In genomic region chr1:234409328-234409727, GRCh38 we compare ENCODE assay signal across 2 cellular contexts.
TF ChIP-seq lines count a peak whose summit lies in the region.

No MANE protein-coding gene starts in this region.

TF ChIP-seq in HEK293, 187 proteins besides CTCF, POLR2A, EP300 and RAD21 (continued from another document):
- no peak for TF ChIP-seq ZBTB26 (tag by site-specific recombination; optimal IDR thresholded peaks at IDR 0.05)
- TF ChIP-seq ZNF561 (tag by site-specific recombination; IDR thresholded peaks at IDR 0.05; ENCODE audit: borderline replicate concordance) = no peak
- TF ChIP-seq PRDM2 (tag by site-specific recombination; IDR thresholded peaks at IDR 0.05; ENCODE audit: borderline replicate concordance) = no peak
- no peak for TF ChIP-seq ZNF175 (tag by site-specific recombination; IDR thresholded peaks at IDR 0.05)
- TF ChIP-seq ZNF560 (tag by site-specific recombination; IDR thresholded peaks at IDR 0.05; ENCODE audit: borderline replicate concordance) = no peak
- no peak for TF ChIP-seq ZNF157 (tag by site-specific recombination; IDR thresholded peaks at IDR 0.05)

TF ChIP-seq in WTC11, 78 proteins besides CTCF, POLR2A, EP300 and RAD21 (continued from another document):
- TF ChIP-seq E2F4 (CRISPR knock-in tag; IDR thresholded peaks at IDR 0.05; ENCODE audit: borderline replicate concordance, low read depth) (no peak), STAT6 (CRISPR knock-in tag; conservative IDR thresholded peaks at IDR 0.05; ENCODE audit: low read depth) (no peak), MYBL2 (CRISPR knock-in tag; IDR thresholded peaks at IDR 0.05) (no peak), E2F1 (CRISPR knock-in tag; IDR thresholded peaks at IDR 0.05) (no peak), ZNF317 (CRISPR knock-in tag; IDR thresholded peaks at IDR 0.05; ENCODE audit: borderline replicate concordance, low read depth) (no peak), GTF2I (CRISPR knock-in tag; conservative IDR thresholded peaks at IDR 0.05) (no peak), SMAD4 (CRISPR knock-in tag; IDR thresholded peaks at IDR 0.05) (no peak), ZSCAN18 (CRISPR knock-in tag; IDR thresholded peaks at IDR 0.05) (no peak)
